8 cellular contexts compared by ENCODE assay signal in genomic region chr9:79817469-79818004, GRCh38.
DNase-seq lines count a peak whose midpoint lies in the region; ATAC-seq and TF ChIP-seq lines count a peak whose summit lies in the region.

No MANE protein-coding gene starts in this region.

- CTCF ChIA-PET in PC-9 (lab: Charles Lee), result no interaction called here

- ATAC-seq in GM18873 (IDR thresholded peaks at IDR 0.05; ENCODE audit: low FRiP score, unreplicated experiment), result peak; percentile 75
- ATAC-seq in GM21825 (IDR thresholded peaks at IDR 0.05; ENCODE audit: unreplicated experiment), result peak; percentile 89
- peak; percentile 91 for ATAC-seq in HG03575 (IDR thresholded peaks at IDR 0.05; ENCODE audit: extremely low read depth, insufficient number of reproducible peaks, low FRiP score, unreplicated experiment)
- ATAC-seq in left lobe of liver, result peak; percentile 31

- H3K36me3 ChIP-seq in PC-9 (ENCODE audit: low read depth), result no peaks in the 10 kb centered on the region

- no peak overlapping the region for H2AFZ ChIP-seq in PC-9

- H3K9me3 ChIP-seq in PC-9 (ENCODE audit: insufficient read depth, low read depth), result no peaks in the 10 kb centered on the region; the same call in 1 of the 2 replicates

- H4K20me1 ChIP-seq in PC-9 (ENCODE audit: insufficient read depth), result no peaks in the 10 kb centered on the region

- no peak overlapping the region for H3K4me3 ChIP-seq in PC-9

- no peaks in the 10 kb centered on the region for H3K4me1 ChIP-seq in PC-9 (replicated peaks; ENCODE audit: insufficient read depth)

- POLR2A ChIA-PET in PC-9 (lab: Charles Lee; ENCODE audit: unreplicated experiment), result no interaction called here

- DNase-seq in left lobe of liver (ENCODE audit: low spot score) (no peak), epidermal melanocyte (ENCODE audit: insufficient read length, low spot score) (no peak), PC-9 (no peak), midbrain (lab: John Stamatoyannopoulos, UW) (no peak), NCI-H69 (lab: John Stamatoyannopoulos, UW) (no peak)

- TF ChIP-seq CTCF in PC-9 (conservative IDR thresholded peaks at IDR 0.05), result no peak

- H3F3A ChIP-seq in PC-9 (ENCODE audit: insufficient read depth, low read depth), result no peaks in the 10 kb centered on the region

- intact Hi-C loops in PC-9 (cut with micrococcal nuclease; ENCODE audit: unreplicated experiment), result no loop called here

- no peaks in the 10 kb centered on the region for H3K79me2 ChIP-seq in PC-9 (ENCODE audit: low read depth)

- no peaks in the 10 kb centered on the region for H3K9me2 ChIP-seq in PC-9 (ENCODE audit: insufficient read depth)

- no TSS peak for BruUV-seq in PC-9 (replicated peaks; lab: Mats Ljungman, UMichigan)

- no peak overlapping the region for H3K4me2 ChIP-seq in PC-9

- peaks cover 13% of the 10 kb centered on the region for H3K27me3 ChIP-seq in PC-9 (ENCODE audit: insufficient read depth, low read depth)

- no peak overlapping the region for H3K27ac ChIP-seq in PC-9

Comparison
In these comparisons a context has a peak if more than half of its experiments do, and no peak if none do; other contexts are left out.
1. ATAC-seq: peak in every context shown above with its lines; median percentile 91 in HG03575; 89 in GM21825; 75 in GM18873; 31 in left lobe of liver.